In genomic region chr20:24993337-24994185, GRCh38 we compare ENCODE assay signal across 8 cellular contexts. TPM values are rescaled to one million over a fixed set of nuclear protein-coding genes. Genes with fewer than 3 reads are reported as not detected.
A peak's percentile ranks its signal among the peaks of the same experiment; 100 is the strongest.
DNase-seq lines count a peak whose midpoint lies in the region; ATAC-seq, FAIRE-seq and TF ChIP-seq lines count a peak whose summit lies in the region.

No MANE protein-coding gene starts in this region.

- H3K27me3 ChIP-seq in AG04450 (ENCODE audit: control insufficient read depth, insufficient read depth, low read length) (peaks cover 12% of the 10 kb centered on the region), bronchial epithelial cell (ENCODE audit: control insufficient read depth, insufficient read depth, low read length) (peaks cover 2% of the 10 kb centered on the region), subcutaneous abdominal adipose tissue (ENCODE audit: control insufficient read depth in 5 of 5, insufficient read depth in 4 of 5, low read length in 5 of 5) (peaks cover 0 to 4% (median 0%) of the 10 kb centered on the region in 5 donors)

- in situ Hi-C loops in GM13977 (cut with MboI; ENCODE audit: low pct_unique_long_range_greater_than_20kb, low sequenced_read_pairs, unreplicated experiment): loop anchor here (25.0 kb wide), 2 partner anchors 194 to 419 kb away; partner anchors contain the start of genes ENTPD6 and GINS1

- CTCF ChIA-PET in AG04450 (lab: Charles Lee): interaction anchor here (0.7 to 7.9 kb wide), 22 partner anchors 11 to 699 kb away, joined by 3 to 147 read pairs (median 4); partner anchors contain the start of genes GINS1 and PYGB

- no peak for DNase-seq in AG04450 (ENCODE audit: low read depth, low spot score)
- DNase-seq in GM13977 (ENCODE audit: low spot score): no peak
- DNase-seq in NCI-H526 (lab: John Stamatoyannopoulos, UW): peak; percentile 69 to 82
- peak; percentile 58 for DNase-seq in bronchial epithelial cell (ENCODE audit: low read depth)
- DNase-seq in left colon: no peak

- FAIRE-seq in bronchial epithelial cell (lab: Jason Lieb, UNC): no peak

- POLR2A ChIA-PET in AG04450 (lab: Yijun Ruan, JAX): no interaction called here

- peak overlapping the region; percentile 88 for H3K27ac ChIP-seq in AG04450 (ENCODE audit: low read depth, low read length)
- H3K27ac ChIP-seq in subcutaneous abdominal adipose tissue (ENCODE audit: low read depth, low read length): peak overlapping the region; percentile 88

- peak overlapping the region in 4 of 5 donors; percentile 91 to 98 (median 93) for H3K9ac ChIP-seq in subcutaneous abdominal adipose tissue (ENCODE audit: low read length in 5 of 5)

- no peaks in the 10 kb centered on the region for H3K36me3 ChIP-seq in bronchial epithelial cell (ENCODE audit: control insufficient read depth, insufficient read depth, low read length)
- H3K36me3 ChIP-seq in subcutaneous abdominal adipose tissue (ENCODE audit: control insufficient read depth in 5 of 5, insufficient read depth in 5 of 5, low read length in 5 of 5): no peaks in the 10 kb centered on the region

- intact Hi-C loops in left colon (cut with DNase I, micrococcal nuclease): loop anchor here (2.0 to 10.0 kb wide), 3 partner anchors 71 to 411 kb away; partner anchors contain the start of gene GINS1 (in 1 of the 2)

- ATAC-seq in left colon: peak; percentile 32
- ATAC-seq in GM19463 (IDR thresholded peaks at IDR 0.05; ENCODE audit: unreplicated experiment): no peak
- no peak for ATAC-seq in HG03439 (IDR thresholded peaks at IDR 0.05; ENCODE audit: unreplicated experiment)

- peak; percentile 52 for TF ChIP-seq CTCF in AG04450 (IDR thresholded peaks at IDR 0.05; ENCODE audit: low read depth, low read length)
- peak; percentile 7 for TF ChIP-seq CTCF in GM13977 (IDR thresholded peaks at IDR 0.05; ENCODE audit: extremely low read depth, insufficient read depth, missing control alignments)
- TF ChIP-seq CTCF in bronchial epithelial cell (IDR thresholded peaks at IDR 0.05; ENCODE audit: insufficient read depth, low read length, severe bottlenecking): peak; percentile 25

- no peaks in the 10 kb centered on the region; the same call in 1 of the 2 replicates for H3K9me3 ChIP-seq in AG04450 (ENCODE audit: control insufficient read depth, insufficient read depth, low read length)
- no peaks in the 10 kb centered on the region for H3K9me3 ChIP-seq in subcutaneous abdominal adipose tissue (ENCODE audit: control insufficient read depth in 5 of 5, low read length in 5 of 5)

- H3K4me3 ChIP-seq in AG04450 (ENCODE audit: low read depth, low read length): peak overlapping the region; percentile 95
- peak overlapping the region; percentile 86 for H3K4me3 ChIP-seq in bronchial epithelial cell (ENCODE audit: low read depth, low read length)
- H3K4me3 ChIP-seq in subcutaneous abdominal adipose tissue (ENCODE audit: low read depth in 1 of 5, low read length in 5 of 5): peak overlapping the region; percentile 80 to 96 (median 91)

- peaks cover 0 to 56% (median 48%) of the 10 kb centered on the region in 5 donors for H3K4me1 ChIP-seq in subcutaneous abdominal adipose tissue (ENCODE audit: control insufficient read depth in 5 of 5, insufficient read depth in 5 of 5, low read length in 5 of 5)

RNA-seq across cellular contexts. Expression of gene APMAP, which starts 1.0 kb away (rescaled TPM):
- polyA plus RNA-seq in AG04450 (2011; rRNA removed): 94.5 and 97.4 TPM in 2 replicates
- polyA minus RNA-seq in AG04450 (2011; rRNA and poly(A)+ RNA removed): 30.1 and 30.6 TPM in 2 replicates
- total RNA-seq in bronchial epithelial cell: 207 and 221 TPM in 2 replicates
- 10 to 100 TPM; 44.5 to 53.4 TPM for total RNA-seq in left colon

RNA-seq across cellular contexts. Expression of gene CST7, which starts 44.5 kb away (rescaled TPM):
- not detected in 2 replicates for polyA plus RNA-seq in AG04450 (2011; rRNA removed)
- not detected in 2 replicates for polyA minus RNA-seq in AG04450 (2011; rRNA and poly(A)+ RNA removed)
- not detected in 2 replicates for total RNA-seq in bronchial epithelial cell
- total RNA-seq in left colon: 1 to 10 TPM in 1 of 2 donors, under 1 TPM in 1; 0.85 to 1.8 TPM

Comparison
In these comparisons a context has a peak if more than half of its experiments do, and no peak if none do; other contexts are left out.
1. DNase-seq: peak in NCI-H526 (2 of 2) and bronchial epithelial cell (single experiment); none in AG04450 (single experiment), GM13977 (single experiment) and left colon (0 of 2).
2. Peak in every context shown above with its lines, with median percentiles within 50 percentile points of each other: H3K4me3 ChIP-seq and CTCF ChIP-seq.